22 cellular contexts compared by ENCODE assay signal in the genomic region with DNA sequence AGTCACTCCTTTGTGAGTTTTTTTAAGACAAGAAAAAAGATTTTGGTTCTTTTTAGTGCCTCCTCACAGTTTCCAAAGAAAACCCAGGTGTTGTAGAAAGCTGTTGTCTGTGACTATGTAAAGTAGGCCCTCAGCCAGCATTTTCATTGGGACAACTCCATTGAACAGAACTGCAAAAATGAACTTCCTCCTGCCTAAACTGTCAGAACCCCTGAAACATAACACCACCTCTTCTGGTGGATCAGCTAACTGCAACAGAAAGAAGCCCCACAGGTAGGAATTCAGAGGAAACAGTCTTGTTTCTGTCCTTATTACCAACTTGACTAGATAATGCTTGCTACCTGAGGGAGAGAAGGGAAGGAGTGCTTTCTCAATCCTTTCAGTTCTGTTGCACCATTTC. TPM values are rescaled to one million over a fixed set of nuclear protein-coding genes. Genes with fewer than 3 reads are reported as not detected.
DNase-seq lines count a peak whose midpoint lies in the region; ATAC-seq, FAIRE-seq and TF ChIP-seq lines count a peak whose summit lies in the region.
"Had no signal": no experiment of that assay in that cellular context is flagged by ENCODE, and none has a peak within 500 bp of the region (broad histone marks: within the 10 kb centered on the region; RNA-seq: fewer than 3 reads in every experiment).

No MANE protein-coding gene starts in this region.

- no peak for TF ChIP-seq POLR2A in H1 (IDR thresholded peaks at IDR 0.05; ENCODE audit: control extremely low read depth in 1 of 2, low read depth in 2 of 2, low read length in 2 of 2)

- POLR2A ChIA-PET in H1 (lab: Charles Lee; ENCODE audit: partially characterized antibody), result interaction anchor here (0.7 kb wide), 1 partner anchor 12 kb away, joined by 3 read pairs; no protein-coding TSS in a partner anchor

- H2BK12ac ChIP-seq in H1 (ENCODE audit: low read depth, low read length), result peak overlapping the region; percentile 75; the same call in 1 of the 2 replicates

- H3K9ac ChIP-seq in MM.1S (ENCODE audit: low read length) (no peak overlapping the region), H1 (replicated peaks in 1 of 4; ENCODE audit: extremely low read depth in 1 of 4, low read depth in 3 of 4, low read length in 3 of 4) (no peak overlapping the region)
- H3K9ac ChIP-seq: parathyroid adenoma had no signal

- H2BK20ac ChIP-seq in H1 (ENCODE audit: low read length), result peak overlapping the region; percentile 86; the same call in 1 of the 2 replicates

- no peaks in the 10 kb centered on the region for H3K79me1 ChIP-seq in H1 (ENCODE audit: low read depth, low read length)

- H3K4me1 Mint-ChIP-seq in activated CD4-positive, alpha-beta T cell treated with anti-CD3 and anti-CD28 coated beads, Interleukin-2, amount 10 ng/mL, durations not matched to agents 24 days and 14 days, result peaks cover 5% of the 10 kb centered on the region
- peaks cover 4% of the 10 kb centered on the region for H3K4me1 Mint-ChIP-seq in activated CD8-positive, alpha-beta memory T cell treated with anti-CD3 and anti-CD28 coated beads, Interleukin-2, amount 10 ng/mL, durations not matched to agents 7 days and 5 days

- no peak for ATAC-seq in HG03354 (IDR thresholded peaks at IDR 0.05; ENCODE audit: poor library complexity, severe bottlenecking, unreplicated experiment)
- ATAC-seq in activated CD8-positive, alpha-beta memory T cell treated with anti-CD3 and anti-CD28 coated beads, Interleukin-2, amount 10 ng/mL, durations not matched to agents 7 days and 5 days, result no peak
- ATAC-seq: body of pancreas; stimulated activated naive CD8-positive, alpha-beta T cell treated with anti-CD3 and anti-CD28 coated beads, Interleukin-15, Interleukin-2, amounts not matched to agents 100 U/mL and 50 U/mL, for 24 hours had no signal

- TF ChIP-seq RAD21 in H1 (IDR thresholded peaks at IDR 0.05 in 1 of 2, conservative IDR thresholded peaks at IDR 0.05 in 1 of 2; ENCODE audit: low read depth in 2 of 2, low read length in 2 of 2), result peak in 1 of 2 experiments; percentile 13; a peak in 2 of 4 replicates

- intact Hi-C loops in activated CD4-positive, alpha-beta T cell treated with anti-CD3 and anti-CD28 coated beads, Interleukin-2, amount 10 ng/mL, durations not matched to agents 24 days and 14 days (cut with micrococcal nuclease), result no loop called here

- H2BK120ac ChIP-seq in H1 (replicated peaks; ENCODE audit: low read depth, low read length), result no peak overlapping the region

- DNase-seq in activated CD4-positive, alpha-beta T cell treated with anti-CD3 and anti-CD28 coated beads, Interleukin-2, amount 10 ng/mL, durations not matched to agents 24 days and 14 days, result peak; percentile 55
- no peak for DNase-seq in activated CD4-positive, alpha-beta T cell treated with anti-CD3 and anti-CD28 coated beads, Interleukin-2, amount 50 U/mL, for 1 hour
- no peak for DNase-seq in MM.1S
- no peak for DNase-seq in H1 (ENCODE audit: low read depth in 1 of 2, low spot score in 2 of 2)
- no peak for DNase-seq in retinal pigment epithelial cell (ENCODE audit: low read depth)
- no peak for DNase-seq in activated CD8-positive, alpha-beta memory T cell treated with anti-CD3 and anti-CD28 coated beads for 24 hours
- no peak for DNase-seq in activated CD8-positive, alpha-beta memory T cell treated with anti-CD3 and anti-CD28 coated beads, Interleukin-2, amount 10 ng/mL, durations not matched to agents 7 days and 5 days
- DNase-seq: activated CD4-positive, CD25-positive, alpha-beta regulatory T cell treated with anti-CD3 and anti-CD28 coated beads, Interleukin-2, amount 50 U/mL, for 72 hours; activated CD8-positive, alpha-beta memory T cell treated with anti-CD3 and anti-CD28 coated beads, Interleukin-2, amount 50 U/mL, for 4 hours; activated naive CD4-positive, alpha-beta T cell; body of pancreas; cortex of kidney; glutamatergic neuron; MG63; NCI-H748 treated with DMSO at 0.1 percent for 48 hours; stimulated activated naive CD8-positive, alpha-beta T cell treated with anti-CD3 and anti-CD28 coated beads, Interleukin-15, Interleukin-2, amounts not matched to agents 100 U/mL and 50 U/mL, for 24 hours; T-helper 2 cell; upper lobe of left lung had no signal

- H3K36me3 ChIP-seq in MM.1S (replicated peaks; ENCODE audit: insufficient read depth, low read length) (no peaks in the 10 kb centered on the region), H1 (ENCODE audit: control insufficient read depth in 2 of 4, insufficient read depth in 4 of 4, low read length in 3 of 4) (no peaks in the 10 kb centered on the region)
- H3K36me3 ChIP-seq: MG63, upper lobe of left lung had no signal

- no peaks in the 10 kb centered on the region for H3K36me3 Mint-ChIP-seq in activated CD4-positive, alpha-beta T cell treated with anti-CD3 and anti-CD28 coated beads, Interleukin-2, amount 10 ng/mL, durations not matched to agents 24 days and 14 days (ENCODE audit: low read depth)
- no peaks in the 10 kb centered on the region for H3K36me3 Mint-ChIP-seq in activated CD8-positive, alpha-beta memory T cell treated with anti-CD3 and anti-CD28 coated beads, Interleukin-2, amount 10 ng/mL, durations not matched to agents 7 days and 5 days

- no peaks in the 10 kb centered on the region for H3K27me3 Mint-ChIP-seq in activated CD4-positive, alpha-beta T cell treated with anti-CD3 and anti-CD28 coated beads, Interleukin-2, amount 10 ng/mL, durations not matched to agents 24 days and 14 days
- no peaks in the 10 kb centered on the region for H3K27me3 Mint-ChIP-seq in activated CD8-positive, alpha-beta memory T cell treated with anti-CD3 and anti-CD28 coated beads, Interleukin-2, amount 10 ng/mL, durations not matched to agents 7 days and 5 days

- no peak overlapping the region for H3K56ac ChIP-seq in H1 (replicated peaks; ENCODE audit: insufficient read length, low read depth, low read length)

- H3K4me1 ChIP-seq in MM.1S (ENCODE audit: low read length) (no peaks in the 10 kb centered on the region), H1 (replicated peaks in 1 of 4; ENCODE audit: control insufficient read depth in 3 of 4, insufficient read depth in 4 of 4, low read length in 3 of 4) (peaks cover 0 to 7% (median 1%) of the 10 kb centered on the region in 4 experiments; a peak in 3 of 7 replicates)
- H3K4me1 ChIP-seq: body of pancreas had no signal

- H2BK5ac ChIP-seq in H1 (ENCODE audit: low read depth, low read length), result no peak overlapping the region

- H3K9me3 ChIP-seq in MM.1S (replicated peaks; ENCODE audit: insufficient read depth, low read length), result no peaks in the 10 kb centered on the region
- H3K9me3 ChIP-seq in H1 (ENCODE audit: insufficient read depth in 2 of 2, low read depth in 1 of 2, low read length in 1 of 2), result no peaks in the 10 kb centered on the region
- H3K9me3 ChIP-seq: body of pancreas, MG63, upper lobe of left lung had no signal

- H2AK5ac ChIP-seq in H1 (ENCODE audit: low read depth, low read length), result no peak overlapping the region

- H4K91ac ChIP-seq in H1 (replicated peaks; ENCODE audit: insufficient read length, low read length), result no peak overlapping the region

- H3K4me2 ChIP-seq in MM.1S (ENCODE audit: low read depth, low read length) (no peak overlapping the region), H1 (ENCODE audit: insufficient read depth in 1 of 2, low read depth in 2 of 2, low read length in 2 of 2) (peak overlapping the region; percentile 54 to 58)
- H3K4me2 ChIP-seq: smooth muscle cell had no signal

- H3F3A ChIP-seq in MM.1S (ENCODE audit: insufficient read depth, low read length), result peaks cover 9% of the 10 kb centered on the region

- H3K27ac ChIP-seq in MM.1S (ENCODE audit: low read length) (no peak overlapping the region), H1 (ENCODE audit: low read depth, low read length) (no peak overlapping the region)
- H3K27ac ChIP-seq: body of pancreas, parathyroid adenoma, upper lobe of left lung had no signal

- H2AFZ ChIP-seq in MM.1S (ENCODE audit: low read length) (no peak overlapping the region), H1 (ENCODE audit: low read length) (peak overlapping the region; percentile 22; the same call in 1 of the 2 replicates)

- H3K23me2 ChIP-seq in H1 (ENCODE audit: low read depth, low read length), result peaks cover 2% of the 10 kb centered on the region; the same call in 1 of the 2 replicates

- H3K27me3 ChIP-seq in MM.1S (replicated peaks; ENCODE audit: insufficient read depth, low read length) (no peaks in the 10 kb centered on the region), H1 (replicated peaks in 1 of 4; ENCODE audit: control insufficient read depth in 3 of 4, extremely low read depth in 1 of 4, insufficient read depth in 3 of 4, low read length in 3 of 4) (no peaks in the 10 kb centered on the region)
- H3K27me3 ChIP-seq: body of pancreas, MG63 had no signal

- H4K20me1 ChIP-seq in MM.1S (ENCODE audit: insufficient read depth, low read length) (no peaks in the 10 kb centered on the region), H1 (replicated peaks in 1 of 2; ENCODE audit: control insufficient read depth in 1 of 2, insufficient read depth in 2 of 2, low read length in 2 of 2) (no peaks in the 10 kb centered on the region)

- CTCF ChIA-PET in H1 (lab: Charles Lee; ENCODE audit: partially characterized antibody), result interaction anchor here (0.6 to 2.5 kb wide), 9 partner anchors 13 to 955 kb away, joined by 3 to 12 read pairs (median 4); no protein-coding TSS in a partner anchor
- CTCF ChIA-PET in activated CD8-positive, alpha-beta memory T cell treated with anti-CD3 and anti-CD28 coated beads, Interleukin-2, amount 10 ng/mL, durations not matched to agents 7 days and 5 days (lab: Charles Lee), result no interaction called here

- H3K18ac ChIP-seq in H1 (ENCODE audit: extremely low read depth, low read length), result no peak overlapping the region

- H3K23ac ChIP-seq in H1 (ENCODE audit: insufficient read length), result no peak overlapping the region

- no peaks in the 10 kb centered on the region for H3K9me2 ChIP-seq in MM.1S (replicated peaks; ENCODE audit: insufficient read depth, low read length)

- no peak overlapping the region for H3K4me3 ChIP-seq in MM.1S (ENCODE audit: low read length)
- peak overlapping the region in 1 of 4 experiments; percentile 39; a peak in 1 of 8 replicates for H3K4me3 ChIP-seq in H1 (ENCODE audit: extremely low read depth in 1 of 4, insufficient read depth in 2 of 4, low read depth in 3 of 4, low read length in 4 of 4)
- no peak overlapping the region for H3K4me3 ChIP-seq in retinal pigment epithelial cell (ENCODE audit: low read length)
- H3K4me3 ChIP-seq: body of pancreas, MG63, smooth muscle cell, upper lobe of left lung had no signal

- H3K14ac ChIP-seq in H1 (ENCODE audit: insufficient read length), result no peak overlapping the region

- H3K4ac ChIP-seq in H1 (replicated peaks; ENCODE audit: insufficient read length, low read depth, low read length), result no peak overlapping the region

- no peak overlapping the region for H4K5ac ChIP-seq in H1 (ENCODE audit: insufficient read length, low read depth, low read length)

- H2BK15ac ChIP-seq in H1 (ENCODE audit: low read length), result no peak overlapping the region

- H4K8ac ChIP-seq in H1 (ENCODE audit: extremely low read depth, insufficient read depth, low read length), result no peak overlapping the region

- H3K79me2 ChIP-seq in MM.1S (ENCODE audit: low read length) (peaks cover 2% of the 10 kb centered on the region), H1 (ENCODE audit: control insufficient read depth in 1 of 2, insufficient read depth in 2 of 2, low read length in 2 of 2) (peaks cover 0 to 5% of the 10 kb centered on the region in 2 experiments; a peak in 2 of 4 replicates)
- H3K79me2 ChIP-seq: parathyroid adenoma had no signal

- H3K9me3 Mint-ChIP-seq in activated CD4-positive, alpha-beta T cell treated with anti-CD3 and anti-CD28 coated beads, Interleukin-2, amount 10 ng/mL, durations not matched to agents 24 days and 14 days, result no peaks in the 10 kb centered on the region
- H3K9me3 Mint-ChIP-seq in activated CD8-positive, alpha-beta memory T cell treated with anti-CD3 and anti-CD28 coated beads, Interleukin-2, amount 10 ng/mL, durations not matched to agents 7 days and 5 days (ENCODE audit: low read depth), result no peaks in the 10 kb centered on the region

- FAIRE-seq in H1 (lab: Jason Lieb, UNC), result no peak
- FAIRE-seq: G401.6 had no signal

- H3K4me3 Mint-ChIP-seq in activated CD4-positive, alpha-beta T cell treated with anti-CD3 and anti-CD28 coated beads, Interleukin-2, amount 10 ng/mL, durations not matched to agents 24 days and 14 days, result no peak overlapping the region
- H3K4me3 Mint-ChIP-seq in activated CD8-positive, alpha-beta memory T cell treated with anti-CD3 and anti-CD28 coated beads, Interleukin-2, amount 10 ng/mL, durations not matched to agents 7 days and 5 days, result no peak overlapping the region

- no peak overlapping the region for H3K27ac Mint-ChIP-seq in activated CD4-positive, alpha-beta T cell treated with anti-CD3 and anti-CD28 coated beads, Interleukin-2, amount 10 ng/mL, durations not matched to agents 24 days and 14 days
- no peak overlapping the region for H3K27ac Mint-ChIP-seq in activated CD8-positive, alpha-beta memory T cell treated with anti-CD3 and anti-CD28 coated beads, Interleukin-2, amount 10 ng/mL, durations not matched to agents 7 days and 5 days

- TF ChIP-seq CTCF in MM.1S (IDR thresholded peaks at IDR 0.05; ENCODE audit: low read length) (peak; percentile 12; the same call in 1 of the 2 replicates), H1 (IDR thresholded peaks at IDR 0.05; ENCODE audit: control extremely low read depth in 1 of 3, insufficient read depth in 1 of 3, low read depth in 1 of 3, low read length in 3 of 3) (peak in 2 of 3 experiments; percentile 13 to 31; a peak in 1 of 4 replicates), retinal pigment epithelial cell (conservative IDR thresholded peaks at IDR 0.05; ENCODE audit: low read depth, low read length) (peak; percentile 5)

- no peak for TF ChIP-seq EP300 in H1 (IDR thresholded peaks at IDR 0.05; ENCODE audit: borderline replicate concordance in 1 of 2, low read depth in 2 of 2, low read length in 2 of 2)

RNA-seq across cellular contexts. Expression of a gene that starts 3.4 kb away (rescaled TPM):
- 20.0 and 21.8 TPM in 2 replicates for total RNA-seq in activated CD4-positive, alpha-beta T cell treated with anti-CD3 and anti-CD28 coated beads, Interleukin-2, amount 10 ng/mL, durations not matched to agents 24 days and 14 days
- total RNA-seq in H1 (2021; fragmentation: NEBNext Ultra II Directional; extraction: Animal tissue kit (Norgen Biotek cat#: 25700)), result 41.6 and 52.1 TPM in 2 replicates
- 7.1 and 14.7 TPM in 2 replicates for polyA plus RNA-seq in H1 (2011; rRNA removed)
- polyA plus RNA-seq in H1 (2011; cell fraction: cytosol; rRNA removed), result 16.9 TPM
- polyA plus RNA-seq in H1 (2011; cell fraction: nucleus; rRNA removed), result 10.5 TPM
- polyA plus RNA-seq in H1 (2012, experiment 1 of 2), result 14.0 to 31.0 TPM (median 18.4 TPM) in 4 replicates
- 2.0 TPM for polyA plus RNA-seq in H1 (2012, experiment 2 of 2)
- 46.2 TPM for polyA plus RNA-seq in H1 (2013, experiment 1 of 2)
- 47.8 TPM for polyA plus RNA-seq in H1 (2013, experiment 2 of 2)
- polyA minus RNA-seq in H1 (2011; rRNA and poly(A)+ RNA removed), result 26.3 and 49.8 TPM in 2 replicates
- polyA minus RNA-seq in H1 (2011; cell fraction: cytosol; rRNA and poly(A)+ RNA removed), result 30.5 TPM
- 54.6 TPM for polyA minus RNA-seq in H1 (2011; cell fraction: nucleus; rRNA and poly(A)+ RNA removed)
- total RNA-seq in activated CD8-positive, alpha-beta memory T cell treated with anti-CD3 and anti-CD28 coated beads, Interleukin-2, amount 10 ng/mL, durations not matched to agents 7 days and 5 days, result 10 to 100 TPM; 13.1 to 13.3 TPM

RNA-seq across cellular contexts. Expression of a gene that starts 29.1 kb away (rescaled TPM):
- not detected in 2 replicates for total RNA-seq in activated CD4-positive, alpha-beta T cell treated with anti-CD3 and anti-CD28 coated beads, Interleukin-2, amount 10 ng/mL, durations not matched to agents 24 days and 14 days
- not detected in 2 replicates for total RNA-seq in H1 (2021; fragmentation: NEBNext Ultra II Directional; extraction: Animal tissue kit (Norgen Biotek cat#: 25700))
- polyA plus RNA-seq in H1 (2011; rRNA removed), result not detected in 2 replicates
- not detected for polyA plus RNA-seq in H1 (2011; cell fraction: cytosol; rRNA removed)
- not detected for polyA plus RNA-seq in H1 (2011; cell fraction: nucleus; rRNA removed)
- not detected in 4 replicates for polyA plus RNA-seq in H1 (2012, experiment 1 of 2)
- polyA plus RNA-seq in H1 (2012, experiment 2 of 2), result not detected
- polyA plus RNA-seq in H1 (2013, experiment 1 of 2), result not detected
- not detected for polyA plus RNA-seq in H1 (2013, experiment 2 of 2)
- polyA minus RNA-seq in H1 (2011; rRNA and poly(A)+ RNA removed), result not detected in 2 replicates
- not detected for polyA minus RNA-seq in H1 (2011; cell fraction: cytosol; rRNA and poly(A)+ RNA removed)
- not detected for polyA minus RNA-seq in H1 (2011; cell fraction: nucleus; rRNA and poly(A)+ RNA removed)
- total RNA-seq in activated CD8-positive, alpha-beta memory T cell treated with anti-CD3 and anti-CD28 coated beads, Interleukin-2, amount 10 ng/mL, durations not matched to agents 7 days and 5 days, result not detected
- total RNA-seq: body of pancreas, smooth muscle cell, upper lobe of left lung had no signal
- polyA plus RNA-seq: smooth muscle cell had no signal
